ENCODE assay signal across 1 cellular context in the genomic region with DNA sequence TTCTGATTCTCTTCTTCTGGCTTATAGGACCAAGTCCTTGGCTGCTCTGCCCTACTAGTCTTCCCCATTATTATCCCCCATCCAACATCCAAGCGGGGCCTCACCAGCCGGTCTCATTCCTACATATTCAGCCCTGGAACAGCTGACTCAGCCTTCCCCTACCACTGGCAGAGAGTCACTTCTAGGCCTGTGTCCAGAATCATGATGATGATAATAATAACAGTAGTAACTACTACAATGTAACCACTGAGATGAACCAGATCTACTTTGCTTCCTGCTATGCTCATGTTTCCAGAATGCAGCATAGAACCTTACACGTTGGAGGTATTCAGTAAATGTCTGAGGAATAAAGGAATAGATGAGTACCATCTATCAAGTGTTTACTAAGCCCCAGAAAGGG.
TF ChIP-seq lines count a peak whose summit lies in the region.

No MANE protein-coding gene starts in this region.

TF ChIP-seq in SK-N-SH treated with all-trans-retinoic acid at 6 μM for 48 hours, 23 proteins besides CTCF, POLR2A, EP300 and RAD21 (continued from another document):
- TF ChIP-seq, protein P1, sequence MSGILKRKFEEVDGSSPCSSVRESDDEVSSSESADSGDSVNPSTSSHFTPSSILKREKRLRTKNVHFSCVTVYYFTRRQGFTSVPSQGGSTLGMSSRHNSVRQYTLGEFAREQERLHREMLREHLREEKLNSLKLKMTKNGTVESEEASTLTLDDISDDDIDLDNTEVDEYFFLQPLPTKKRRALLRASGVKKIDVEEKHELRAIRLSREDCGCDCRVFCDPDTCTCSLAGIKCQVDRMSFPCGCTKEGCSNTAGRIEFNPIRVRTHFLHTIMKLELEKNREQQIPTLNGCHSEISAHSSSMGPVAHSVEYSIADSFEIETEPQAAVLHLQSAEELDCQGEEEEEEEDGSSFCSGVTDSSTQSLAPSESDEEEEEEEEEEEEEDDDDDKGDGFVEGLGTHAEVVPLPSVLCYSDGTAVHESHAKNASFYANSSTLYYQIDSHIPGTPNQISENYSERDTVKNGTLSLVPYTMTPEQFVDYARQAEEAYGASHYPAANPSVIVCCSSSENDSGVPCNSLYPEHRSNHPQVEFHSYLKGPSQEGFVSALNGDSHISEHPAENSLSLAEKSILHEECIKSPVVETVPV (CRISPR knock-in tag; IDR thresholded peaks at IDR 0.05): no peak
- TF ChIP-seq, protein P2, sequence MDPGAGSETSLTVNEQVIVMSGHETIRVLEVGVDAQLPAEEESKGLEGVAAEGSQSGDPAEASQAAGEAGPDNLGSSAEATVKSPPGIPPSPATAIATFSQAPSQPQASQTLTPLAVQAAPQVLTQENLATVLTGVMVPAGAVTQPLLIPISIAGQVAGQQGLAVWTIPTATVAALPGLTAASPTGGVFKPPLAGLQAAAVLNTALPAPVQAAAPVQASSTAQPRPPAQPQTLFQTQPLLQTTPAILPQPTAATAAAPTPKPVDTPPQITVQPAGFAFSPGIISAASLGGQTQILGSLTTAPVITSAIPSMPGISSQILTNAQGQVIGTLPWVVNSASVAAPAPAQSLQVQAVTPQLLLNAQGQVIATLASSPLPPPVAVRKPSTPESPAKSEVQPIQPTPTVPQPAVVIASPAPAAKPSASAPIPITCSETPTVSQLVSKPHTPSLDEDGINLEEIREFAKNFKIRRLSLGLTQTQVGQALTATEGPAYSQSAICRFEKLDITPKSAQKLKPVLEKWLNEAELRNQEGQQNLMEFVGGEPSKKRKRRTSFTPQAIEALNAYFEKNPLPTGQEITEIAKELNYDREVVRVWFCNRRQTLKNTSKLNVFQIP (CRISPR knock-in tag; IDR thresholded peaks at IDR 0.05; ENCODE audit: borderline replicate concordance, low read depth): no peak
- no peak for TF ChIP-seq ZC3H10 (CRISPR knock-in tag; IDR thresholded peaks at IDR 0.05)
- no peak for TF ChIP-seq TOX (CRISPR knock-in tag; IDR thresholded peaks at IDR 0.05; ENCODE audit: borderline replicate concordance)
